24 cellular contexts compared by ENCODE assay signal in the genomic region with DNA sequence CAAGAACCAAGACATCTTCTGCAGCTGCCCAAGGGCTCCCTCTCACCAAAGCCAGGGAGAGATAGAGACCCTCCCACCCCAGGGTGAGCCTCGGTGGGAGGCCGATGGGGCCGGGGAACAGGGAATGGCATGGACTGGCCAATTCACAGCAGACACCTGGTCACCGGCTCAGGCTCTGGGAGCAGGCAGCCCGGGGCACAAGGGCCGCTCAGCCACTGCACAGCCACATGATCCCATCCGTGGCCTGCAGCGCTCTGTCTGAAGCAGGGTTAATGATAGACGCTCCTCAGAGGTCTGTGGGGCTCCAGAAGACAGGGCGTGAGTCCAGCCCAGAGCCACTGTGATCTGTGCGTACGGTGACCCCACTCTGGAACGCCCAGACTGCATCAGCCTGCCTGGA. TPM values are rescaled to one million over a fixed set of nuclear protein-coding genes. Genes with fewer than 3 reads are reported as not detected.
"Had no signal": no experiment of that assay in that cellular context is flagged by ENCODE, and none has a peak within 500 bp of the region (broad histone marks: within the 10 kb centered on the region; RNA-seq: fewer than 3 reads in every experiment).

No MANE protein-coding gene starts in this region.

- H3K27me3 ChIP-seq: MG63 had no signal

- ATAC-seq: activated CD8-positive, alpha-beta T cell treated with anti-CD3 and anti-CD28 coated beads, Interleukin-2, amount 10 ng/mL, durations not matched to agents 7 days and 5 days; PC-3; T-helper 17 cell; WTC11 had no signal

- H3K4me1 Mint-ChIP-seq: activated naive CD4-positive, alpha-beta T cell treated with anti-CD3 and anti-CD28 coated beads, Interleukin-2, amount 50 U/mL, for 24 hours; central memory CD8-positive, alpha-beta T cell; T-helper 17 cell had no signal

- H3K9me3 Mint-ChIP-seq: activated naive CD4-positive, alpha-beta T cell treated with anti-CD3 and anti-CD28 coated beads, Interleukin-2, amount 50 U/mL, for 24 hours; central memory CD8-positive, alpha-beta T cell had no signal

- H3K36me3 Mint-ChIP-seq: activated naive CD4-positive, alpha-beta T cell treated with anti-CD3 and anti-CD28 coated beads, Interleukin-2, amount 50 U/mL, for 24 hours had no signal

- H3K27ac Mint-ChIP-seq: activated CD8-positive, alpha-beta T cell treated with anti-CD3 and anti-CD28 coated beads, Interleukin-2, amount 10 ng/mL, durations not matched to agents 7 days and 5 days; activated naive CD4-positive, alpha-beta T cell treated with anti-CD3 and anti-CD28 coated beads, Interleukin-2, amount 50 U/mL, for 24 hours; T-helper 17 cell; WTC11 had no signal

- H3K4me3 ChIP-seq: MG63 had no signal

- H3K4me3 Mint-ChIP-seq: activated CD8-positive, alpha-beta T cell treated with anti-CD3 and anti-CD28 coated beads, Interleukin-2, amount 10 ng/mL, durations not matched to agents 7 days and 5 days; activated naive CD4-positive, alpha-beta T cell treated with anti-CD3 and anti-CD28 coated beads, Interleukin-2, amount 50 U/mL, for 24 hours; brain; central memory CD8-positive, alpha-beta T cell; T-helper 17 cell; WTC11 had no signal

- H3K9me3 ChIP-seq: MG63 had no signal

- H3K36me3 ChIP-seq: MG63 had no signal

- DNase-seq: activated CD4-positive, alpha-beta T cell treated with anti-CD3 and anti-CD28 coated beads for 48 hours; activated CD4-positive, alpha-beta T cell treated with anti-CD3 and anti-CD28 coated beads, Interleukin-2, amount 50 U/mL, for 4 hours; activated CD4-positive, CD25-positive, alpha-beta regulatory T cell treated with anti-CD3 and anti-CD28 coated beads, Interleukin-2, amount 50 U/mL, for 72 hours; activated CD8-positive, alpha-beta memory T cell treated with anti-CD3 and anti-CD28 coated beads, Interleukin-2, amount 50 U/mL, for 48 hours; activated CD8-positive, alpha-beta T cell treated with anti-CD3 and anti-CD28 coated beads, Interleukin-2, amount 10 ng/mL, durations not matched to agents 7 days and 5 days; activated T-cell treated with anti-CD3 and anti-CD28 coated beads, Interleukin-2, amount 50 U/mL, for 1 hour; MG63; MV-4-11; NCI-H1092 treated with DMSO at 0.1 percent for 48 hours; NCI-H1417 treated with DMSO at 0.1 percent for 48 hours; NCI-H1694; NCI-H2029; NCI-H2107; NCI-H345; NCI-H510A; NCI-H526 treated with DMSO at 0.1 percent for 48 hours; PC-3; SIG-M5; T-helper 17 cell; T-helper 9 cell had no signal

RNA-seq across cellular contexts. Expression of gene TMEM130, which starts 14.2 kb away (rescaled TPM):
- total RNA-seq: activated CD8-positive, alpha-beta T cell treated with anti-CD3 and anti-CD28 coated beads, Interleukin-2, amount 10 ng/mL, durations not matched to agents 7 days and 5 days; PC-3 had no signal
